In genomic region chr12:130706885-130707570, GRCh38 we compare ENCODE assay signal across 1 cellular context.
TF ChIP-seq lines count a peak whose summit lies in the region.

No MANE protein-coding gene starts in this region.

TF ChIP-seq in H1, 55 proteins besides CTCF, POLR2A, EP300 and RAD21:
- no peak for TF ChIP-seq BRCA1 (IDR thresholded peaks at IDR 0.05; ENCODE audit: low read depth, low read length)
- TF ChIP-seq CBX8 (IDR thresholded peaks at IDR 0.05; ENCODE audit: borderline replicate concordance, low read depth, low read length): no peak
- TF ChIP-seq SIRT6 (IDR thresholded peaks at IDR 0.05; ENCODE audit: low read length): no peak
- TF ChIP-seq CBX5 (IDR thresholded peaks at IDR 0.05; ENCODE audit: low read depth, low read length): no peak
- no peak for TF ChIP-seq NRF1 (IDR thresholded peaks at IDR 0.05; ENCODE audit: low read depth, low read length)
